ENCODE assay signal across 19 cellular contexts in the genomic region with DNA sequence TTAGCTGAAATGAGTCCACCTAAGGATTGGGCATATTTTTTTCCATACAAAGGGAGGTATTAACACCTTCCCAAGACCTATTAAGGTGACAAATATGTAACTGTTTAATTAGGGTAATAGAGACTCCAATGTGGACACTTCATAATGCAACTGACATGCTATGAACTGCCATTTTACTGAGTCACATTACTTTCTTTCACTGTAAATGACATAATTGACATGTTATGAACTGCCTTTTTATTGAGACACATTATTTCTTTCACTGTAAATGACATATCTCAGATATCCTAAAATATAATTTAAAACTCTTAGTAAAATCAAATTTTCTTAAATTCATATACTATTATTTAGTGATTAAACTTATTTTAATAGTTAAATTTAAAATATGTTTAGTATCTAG.
"Had no signal": no experiment of that assay in that cellular context is flagged by ENCODE, and none has a peak within 500 bp of the region (broad histone marks: within the 10 kb centered on the region; RNA-seq: fewer than 3 reads in every experiment).

No MANE protein-coding gene starts in this region.

- FAIRE-seq: keratinocyte, small intestine had no signal

- H3K4me1 ChIP-seq: foreskin keratinocyte, left ventricle myocardium inferior, lower lobe of right lung, neural progenitor cell, right atrium auricular region had no signal

- H3K4me2 ChIP-seq: neural progenitor cell had no signal

- H2AFZ ChIP-seq: neural progenitor cell had no signal

- H3K9me3 ChIP-seq: left ventricle myocardium inferior, lower lobe of right lung, ovary, right atrium auricular region had no signal

- H3K4me3 ChIP-seq: left ventricle myocardium inferior, lower lobe of right lung, neural progenitor cell, ovary, right atrium auricular region had no signal

- H3K9ac ChIP-seq: neural progenitor cell had no signal

- H3K36me3 ChIP-seq: left ventricle myocardium inferior, lower lobe of right lung, neural progenitor cell, ovary, right atrium auricular region had no signal

- DNase-seq: cortex of kidney; effector memory CD8-positive, alpha-beta T cell; erythroblast; foreskin keratinocyte; head of caudate nucleus; hypothalamus; left cardiac atrium; left ventricle myocardium inferior; lower lobe of right lung; natural killer cell; nucleus accumbens; ovary; small intestine; stimulated activated CD4-positive, alpha-beta T cell treated with anti-CD3 and anti-CD28 coated beads, Interleukin-12 subunit alpha, Interleukin-12 subunit beta, amount 100 ng/mL, for 4 hours; stimulated activated naive CD4-positive, alpha-beta T cell treated with Interleukin-2 at 50 U/mL for 16 hours; trophoblast cell had no signal

- H3K27ac ChIP-seq: foreskin keratinocyte, left ventricle myocardium inferior, lower lobe of right lung, neural progenitor cell, ovary, right atrium auricular region had no signal

- ATAC-seq: effector memory CD8-positive, alpha-beta T cell; foreskin keratinocyte; left cardiac atrium; lower lobe of right lung; natural killer cell had no signal

- H3K27me3 ChIP-seq: foreskin keratinocyte, neural progenitor cell, ovary, right atrium auricular region had no signal
